Comparison of ENCODE assay signal across 8 cellular contexts in the genomic region with DNA sequence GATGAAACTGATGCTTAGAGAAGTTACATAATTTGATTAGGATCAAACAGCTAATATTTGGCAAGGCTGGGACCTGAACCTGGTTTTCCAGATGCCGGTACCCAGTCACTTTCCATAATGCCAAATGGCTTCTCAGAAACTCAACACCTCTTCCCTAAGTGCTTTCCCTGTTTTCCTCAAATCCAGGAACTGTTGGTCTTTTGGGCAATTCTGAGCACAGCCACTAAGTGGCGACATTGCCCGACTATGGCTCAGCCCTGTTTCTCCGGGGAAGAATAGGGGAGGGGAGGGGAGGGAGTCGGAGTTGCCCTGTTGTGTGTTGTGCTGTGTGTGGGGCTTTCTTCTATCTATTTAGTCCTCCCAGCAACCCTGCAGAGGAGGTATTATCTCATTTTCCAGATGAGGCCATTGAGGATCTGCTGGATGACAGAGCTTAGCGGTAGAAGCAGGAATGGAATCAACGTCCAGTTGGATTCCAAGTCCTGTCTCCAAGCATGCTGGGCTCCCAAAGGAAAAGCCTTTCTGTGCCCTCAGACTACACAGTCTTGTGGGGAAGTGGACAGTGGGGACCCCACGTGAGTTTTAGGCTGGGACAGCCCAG. TPM values are rescaled to one million over a fixed set of nuclear protein-coding genes. Genes with fewer than 3 reads are reported as not detected.
DNase-seq lines count a peak whose midpoint lies in the region; TF ChIP-seq lines count a peak whose summit lies in the region.
"Not testable (repeated sequence)": the region's sequence is repeated elsewhere in the genome, so short reads cannot be mapped to it uniquely, and the experiment has no call there.

No MANE protein-coding gene starts in this region.

- not testable (repeated sequence) for H3K27ac ChIP-seq in 22Rv1, VCaP, dorsolateral prefrontal cortex

- H3K27ac Mint-ChIP-seq in neural crest cell (ENCODE audit: unreplicated experiment), result not testable (repeated sequence)

- intact Hi-C loops in dorsolateral prefrontal cortex (cut with DNase I), result loop anchor here in 1 of 2 donors (5.0 kb wide), 1 partner anchor 320 kb away; no protein-coding TSS in a partner anchor

- peak; percentile 91 for TF ChIP-seq CTCF in 22Rv1 (IDR thresholded peaks at IDR 0.05)
- peak; percentile 42 for TF ChIP-seq CTCF in GM12864 (IDR thresholded peaks at IDR 0.05; ENCODE audit: low read depth, low read length, missing control alignments)
- peak; percentile 78 for TF ChIP-seq CTCF in LNCAP (IDR thresholded peaks at IDR 0.05)
- TF ChIP-seq CTCF in VCaP (conservative IDR thresholded peaks at IDR 0.05), result peak; percentile 74
- peak in 52 of 56 donors; percentile 15 to 61 (median 43) for TF ChIP-seq CTCF in dorsolateral prefrontal cortex (IDR thresholded peaks at IDR 0.05 in 54 of 56, conservative IDR thresholded peaks at IDR 0.05 in 2 of 56; ENCODE audit: low read depth in 1 of 56, partially characterized antibody in 56 of 56)
- TF ChIP-seq CTCF in neural crest cell (conservative IDR thresholded peaks at IDR 0.05), result peak; percentile 57

- not testable (repeated sequence) for H3K27me3 ChIP-seq in dorsolateral prefrontal cortex

- not testable (repeated sequence) for H3K4me3 Mint-ChIP-seq in neural crest cell

- H3K27me3 Mint-ChIP-seq in neural crest cell (ENCODE audit: low read depth), result not testable (repeated sequence)

- H3K4me1 Mint-ChIP-seq in neural crest cell, result not testable (repeated sequence)

- not testable (repeated sequence) for H3K9me3 Mint-ChIP-seq in neural crest cell

- H3K36me3 Mint-ChIP-seq in neural crest cell (ENCODE audit: low read depth), result not testable (repeated sequence)

- not testable (repeated sequence) for DNase-seq in GM12864 (ENCODE audit: low read depth); dorsolateral prefrontal cortex
- peak; percentile 49 for DNase-seq in NCI-H82 (lab: John Stamatoyannopoulos, UW)
- peak; percentile 50 for DNase-seq in iPS-NIHi7 (ENCODE audit: extremely low spot score)
- peak; percentile 23 for DNase-seq in neural crest cell (ENCODE audit: low read depth, low spot score)

- not testable (repeated sequence) for H3K4me3 ChIP-seq in GM12864 (ENCODE audit: low read depth, low read length); dorsolateral prefrontal cortex

RNA-seq across cellular contexts. Expression of a gene that starts 33.8 kb away (rescaled TPM):
- 10 to 100 TPM; 14.8 to 41.5 (median 21.3) TPM for total RNA-seq in dorsolateral prefrontal cortex
- 29.0 and 29.7 TPM in 2 replicates for total RNA-seq in neural crest cell
